ENCODE assay signal across 8 cellular contexts in genomic region chr10:96130326-96130758, GRCh38. TPM values are rescaled to one million over a fixed set of nuclear protein-coding genes. Genes with fewer than 3 reads are reported as not detected.
DNase-seq lines count a peak whose midpoint lies in the region; ATAC-seq and TF ChIP-seq lines count a peak whose summit lies in the region.

No MANE protein-coding gene starts in this region.

- H3K4me3 ChIP-seq in PC-9 (peak overlapping the region; percentile 68), fibroblast of villous mesenchyme (ENCODE audit: low read depth, low read length) (peak overlapping the region; percentile 65), tibial artery (peak overlapping the region; percentile 76 to 79)

- H3K36me3 Mint-ChIP-seq in activated T-helper 1 cell treated with anti-CD3 and anti-CD28 coated beads, Interleukin-12 subunit alpha, Interleukin-12 subunit beta, Interleukin-2, Interleukin-4 antibody, amounts not matched to agents 30 ng/mL and 10 ng/mL and 1 ng/mL, durations not matched to agents 14 hours and 24 hours and 36 hours (ENCODE audit: low read depth) = peaks cover 32% of the 10 kb centered on the region

- intact Hi-C loops in PC-9 (cut with micrococcal nuclease; ENCODE audit: unreplicated experiment) = loop anchor here (1.0 to 2.0 kb wide), 2 partner anchors 40 to 88 kb away; partner anchors contain the start of gene CCNJ
- intact Hi-C loops in activated T-helper 1 cell treated with anti-CD3 and anti-CD28 coated beads, Interleukin-12 subunit alpha, Interleukin-12 subunit beta, Interleukin-2, Interleukin-4 antibody, amounts not matched to agents 30 ng/mL and 10 ng/mL and 1 ng/mL, durations not matched to agents 14 hours and 24 hours and 36 hours (cut with micrococcal nuclease) = loop anchor here (1.0 to 5.0 kb wide), 8 partner anchors 8 to 1768 kb away; partner anchors contain the start of genes CCNJ, NOC3L, TCTN3 and TM9SF3
- intact Hi-C loops in tibial artery (cut with DNase I; ENCODE audit: low total_unique reads) = loop anchor here (2.0 kb wide), 1 partner anchor 40 kb away; no protein-coding TSS in a partner anchor

- H3K9me2 ChIP-seq in PC-9 (ENCODE audit: insufficient read depth) = no peaks in the 10 kb centered on the region

- H3K27me3 ChIP-seq in PC-9 (ENCODE audit: insufficient read depth, low read depth) (no peaks in the 10 kb centered on the region), tibial artery (peaks cover 0 to 10% of the 10 kb centered on the region in 2 donors)

- no peak for TF ChIP-seq CTCF in PC-9 (conservative IDR thresholded peaks at IDR 0.05)
- TF ChIP-seq CTCF in fibroblast of villous mesenchyme (IDR thresholded peaks at IDR 0.05; ENCODE audit: insufficient read depth, low read depth, low read length) = no peak
- TF ChIP-seq CTCF in tibial artery (IDR thresholded peaks at IDR 0.05) = no peak

- H3K4me1 ChIP-seq in PC-9 (replicated peaks; ENCODE audit: insufficient read depth) (peaks cover 23% of the 10 kb centered on the region), tibial artery (peaks cover 0 to 11% (median 7%) of the 10 kb centered on the region in 4 donors)

- H4K20me1 ChIP-seq in PC-9 (ENCODE audit: insufficient read depth) = no peaks in the 10 kb centered on the region

- BruUV-seq in PC-9 (replicated peaks; lab: Mats Ljungman, UMichigan) = TSS peak; percentile 72

- H3K27ac ChIP-seq in PC-9 (peak overlapping the region; percentile 92), tibial artery (peak overlapping the region; percentile 85)

- H3K9me3 Mint-ChIP-seq in activated T-helper 1 cell treated with anti-CD3 and anti-CD28 coated beads, Interleukin-12 subunit alpha, Interleukin-12 subunit beta, Interleukin-2, Interleukin-4 antibody, amounts not matched to agents 30 ng/mL and 10 ng/mL and 1 ng/mL, durations not matched to agents 14 hours and 24 hours and 36 hours = peaks cover 21% of the 10 kb centered on the region

- H3K4me1 Mint-ChIP-seq in activated T-helper 1 cell treated with anti-CD3 and anti-CD28 coated beads, Interleukin-12 subunit alpha, Interleukin-12 subunit beta, Interleukin-2, Interleukin-4 antibody, amounts not matched to agents 30 ng/mL and 10 ng/mL and 1 ng/mL, durations not matched to agents 14 hours and 24 hours and 36 hours (ENCODE audit: low read depth) = peaks cover 40% of the 10 kb centered on the region

- H3K4me3 Mint-ChIP-seq in activated T-helper 1 cell treated with anti-CD3 and anti-CD28 coated beads, Interleukin-12 subunit alpha, Interleukin-12 subunit beta, Interleukin-2, Interleukin-4 antibody, amounts not matched to agents 30 ng/mL and 10 ng/mL and 1 ng/mL, durations not matched to agents 14 hours and 24 hours and 36 hours = peak overlapping the region; percentile 90

- peak overlapping the region; percentile 96 for H2AFZ ChIP-seq in PC-9

- peaks cover 21% of the 10 kb centered on the region for H3K79me2 ChIP-seq in PC-9 (ENCODE audit: low read depth)

- H3K27me3 Mint-ChIP-seq in activated T-helper 1 cell treated with anti-CD3 and anti-CD28 coated beads, Interleukin-12 subunit alpha, Interleukin-12 subunit beta, Interleukin-2, Interleukin-4 antibody, amounts not matched to agents 30 ng/mL and 10 ng/mL and 1 ng/mL, durations not matched to agents 14 hours and 24 hours and 36 hours (ENCODE audit: insufficient read depth) = peaks cover 27% of the 10 kb centered on the region

- POLR2A ChIA-PET in PC-9 (lab: Charles Lee; ENCODE audit: unreplicated experiment) = interaction anchor here (1.6 kb wide), 1 partner anchor 41 kb away, joined by 16 read pairs; no protein-coding TSS in a partner anchor

- ATAC-seq in GM19455 (IDR thresholded peaks at IDR 0.05; ENCODE audit: unreplicated experiment) (peak; percentile 65), HG03558 (IDR thresholded peaks at IDR 0.05; ENCODE audit: extremely low read depth, unreplicated experiment) (peak; percentile 36)

- no peaks in the 10 kb centered on the region for H3K36me3 ChIP-seq in PC-9 (ENCODE audit: low read depth)
- H3K36me3 ChIP-seq in tibial artery = peaks cover 10 to 22% (median 22%) of the 10 kb centered on the region in 3 donors

- peak; percentile 68 for DNase-seq in COR-L47 (lab: John Stamatoyannopoulos, UW)
- peak; percentile 47 to 70 for DNase-seq in PC-9
- peak; percentile 81 for DNase-seq in activated T-helper 1 cell treated with anti-CD3 and anti-CD28 coated beads, Interleukin-12 subunit alpha, Interleukin-12 subunit beta, Interleukin-2, Interleukin-4 antibody, amounts not matched to agents 30 ng/mL and 10 ng/mL and 1 ng/mL, durations not matched to agents 14 hours and 24 hours and 36 hours (ENCODE audit: low spot score)
- DNase-seq in fibroblast of villous mesenchyme (ENCODE audit: low read depth) = no peak
- peak; percentile 36 for DNase-seq in non-pigmented ciliary epithelial cell (ENCODE audit: low read depth)
- DNase-seq in tibial artery = peak; percentile 28 to 73

- no peaks in the 10 kb centered on the region for H3K9me3 ChIP-seq in PC-9 (ENCODE audit: insufficient read depth, low read depth)
- H3K9me3 ChIP-seq in tibial artery = no peaks in the 10 kb centered on the region

- H3K27ac Mint-ChIP-seq in activated T-helper 1 cell treated with anti-CD3 and anti-CD28 coated beads, Interleukin-12 subunit alpha, Interleukin-12 subunit beta, Interleukin-2, Interleukin-4 antibody, amounts not matched to agents 30 ng/mL and 10 ng/mL and 1 ng/mL, durations not matched to agents 14 hours and 24 hours and 36 hours = peak overlapping the region; percentile 99

- peaks cover 9% of the 10 kb centered on the region; the same call in 1 of the 2 replicates for H3F3A ChIP-seq in PC-9 (ENCODE audit: insufficient read depth, low read depth)

- H3K4me2 ChIP-seq in PC-9 = peak overlapping the region; percentile 93

- CTCF ChIA-PET in PC-9 (lab: Charles Lee) = no interaction called here

RNA-seq across cellular contexts. Expression of gene ZNF518A, which starts 0.2 kb away (rescaled TPM):
- total RNA-seq in PC-9 (2021) (11.4 and 12.6 TPM in 2 replicates), fibroblast of villous mesenchyme (13.5 and 19.9 TPM in 2 replicates)
- 14.3 and 16.2 TPM in 2 replicates for total RNA-seq in activated T-helper 1 cell treated with anti-CD3 and anti-CD28 coated beads, Interleukin-12 subunit alpha, Interleukin-12 subunit beta, Interleukin-2, Interleukin-4 antibody, amounts not matched to agents 30 ng/mL and 10 ng/mL and 1 ng/mL, durations not matched to agents 14 hours and 24 hours and 36 hours
